22 cellular contexts compared by ENCODE assay signal in genomic region chr1:175498002-175498401, GRCh38.
DNase-seq lines count a peak whose midpoint lies in the region; FAIRE-seq and TF ChIP-seq lines count a peak whose summit lies in the region.
"Had no signal": no experiment of that assay in that cellular context is flagged by ENCODE, and none has a peak within 500 bp of the region (broad histone marks: within the 10 kb centered on the region; RNA-seq: fewer than 3 reads in every experiment).

No MANE protein-coding gene starts in this region.

- no peak overlapping the region for H3K4me3 ChIP-seq in breast epithelium
- H3K4me3 ChIP-seq in adipocyte (ENCODE audit: low read length) = no peak overlapping the region
- H3K4me3 ChIP-seq in fibroblast of pulmonary artery (replicated peaks; ENCODE audit: low read depth, low read length) = no peak overlapping the region
- H3K4me3 ChIP-seq in right atrium auricular region = no peak overlapping the region
- H3K4me3 ChIP-seq: BLaER1, left ventricle myocardium inferior, mucosa of descending colon, sigmoid colon, SJCRH30, upper lobe of right lung had no signal

- peak overlapping the region; percentile 40 for H3K27ac Mint-ChIP-seq in MCF 10A (ENCODE audit: low read depth, unreplicated experiment)
- H3K27ac Mint-ChIP-seq: activated naive CD4-positive, alpha-beta T cell treated with anti-CD3 and anti-CD28 coated beads, Interleukin-2, amount 50 U/mL, for 72 hours; activated T-helper 17 cell treated with anti-CD3 and anti-CD28 coated beads, Interleukin-2, amount 50 U/mL, for 72 hours; nephron progenitor cell; T-helper 17 cell had no signal

- no peaks in the 10 kb centered on the region for H3K27me3 ChIP-seq in breast epithelium
- H3K27me3 ChIP-seq in adipocyte (replicated peaks; ENCODE audit: control insufficient read depth, insufficient read depth, low read length) = peaks cover 41% of the 10 kb centered on the region
- H3K27me3 ChIP-seq in right atrium auricular region = no peaks in the 10 kb centered on the region
- H3K27me3 ChIP-seq: BLaER1 had no signal

- H3K27ac ChIP-seq in breast epithelium (no peak overlapping the region), right atrium auricular region (no peak overlapping the region)
- H3K27ac ChIP-seq: BLaER1, left ventricle myocardium inferior, sigmoid colon, SJCRH30, upper lobe of right lung had no signal

- no peak overlapping the region for H3K4me3 Mint-ChIP-seq in MCF 10A (ENCODE audit: unreplicated experiment)
- H3K4me3 Mint-ChIP-seq: activated T-helper 17 cell treated with anti-CD3 and anti-CD28 coated beads, Interleukin-2, amount 50 U/mL, for 72 hours; nephron progenitor cell; T-helper 17 cell had no signal

- FAIRE-seq in urothelium cell line (lab: Jason Lieb, UNC) = no peak
- FAIRE-seq: A204.1, colon had no signal

- H3K9ac ChIP-seq in adipocyte (ENCODE audit: low read length) = no peak overlapping the region
- H3K9ac ChIP-seq: BLaER1 had no signal

- H3K4me1 ChIP-seq in breast epithelium = no peaks in the 10 kb centered on the region
- peaks cover 8% of the 10 kb centered on the region for H3K4me1 ChIP-seq in adipocyte (ENCODE audit: control insufficient read depth, insufficient read depth, low read length)
- H3K4me1 ChIP-seq in right atrium auricular region = no peaks in the 10 kb centered on the region
- H3K4me1 ChIP-seq: left ventricle myocardium inferior, sigmoid colon, SJCRH30, upper lobe of right lung had no signal

- no peaks in the 10 kb centered on the region for H3K36me3 ChIP-seq in breast epithelium
- no peaks in the 10 kb centered on the region for H3K36me3 ChIP-seq in adipocyte (ENCODE audit: control insufficient read depth, insufficient read depth, low read length, severe bottlenecking)
- H3K36me3 ChIP-seq in right atrium auricular region = no peaks in the 10 kb centered on the region
- H3K36me3 ChIP-seq: BLaER1, left ventricle myocardium inferior, sigmoid colon, SJCRH30, upper lobe of right lung had no signal

- no TSS peak for BruUV-seq in MCF 10A (replicated peaks; lab: Mats Ljungman, UMichigan)

- no peaks in the 10 kb centered on the region for H3K9me3 Mint-ChIP-seq in MCF 10A (ENCODE audit: unreplicated experiment)
- H3K9me3 Mint-ChIP-seq: activated naive CD4-positive, alpha-beta T cell treated with anti-CD3 and anti-CD28 coated beads, Interleukin-2, amount 50 U/mL, for 72 hours; activated T-helper 17 cell treated with anti-CD3 and anti-CD28 coated beads, Interleukin-2, amount 50 U/mL, for 72 hours; nephron progenitor cell had no signal

- no peak for TF ChIP-seq CTCF in MCF 10A (IDR thresholded peaks at IDR 0.05; ENCODE audit: unreplicated experiment)
- TF ChIP-seq CTCF in breast epithelium (IDR thresholded peaks at IDR 0.05) = no peak
- no peak for TF ChIP-seq CTCF in fibroblast of pulmonary artery (IDR thresholded peaks at IDR 0.05; ENCODE audit: low read length, missing control alignments)
- TF ChIP-seq CTCF in right atrium auricular region (IDR thresholded peaks at IDR 0.05) = no peak

- peaks cover 16% of the 10 kb centered on the region for H3K4me1 Mint-ChIP-seq in MCF 10A (ENCODE audit: insufficient read depth, unreplicated experiment)
- H3K4me1 Mint-ChIP-seq: activated T-helper 17 cell treated with anti-CD3 and anti-CD28 coated beads, Interleukin-2, amount 50 U/mL, for 72 hours had no signal

- DNase-seq in MCF 10A (ENCODE audit: unreplicated experiment) (peak; percentile 81), breast epithelium (ENCODE audit: low spot score in 2 of 2) (no peak), adipocyte (ENCODE audit: low read depth) (peak; percentile 22), fibroblast of pulmonary artery (ENCODE audit: low read depth) (peak; percentile 62), urothelium cell line (ENCODE audit: low spot score) (peak; percentile 37), nucleus accumbens (lab: John Stamatoyannopoulos, UW) (no peak), right atrium auricular region (ENCODE audit: low spot score) (no peak), DMS79 (lab: John Stamatoyannopoulos, UW) (no peak)
- DNase-seq: activated CD4-positive, alpha-beta T cell treated with anti-CD3 and anti-CD28 coated beads, Interleukin-2, amount 50 U/mL, for 4 hours; activated CD8-positive, alpha-beta memory T cell treated with anti-CD3 and anti-CD28 coated beads, Interleukin-2, amount 50 U/mL, for 4 hours; left ventricle myocardium inferior; mucosa of descending colon; nephron progenitor cell; sigmoid colon; SJCRH30; T-helper 17 cell; upper lobe of right lung had no signal

- POLR2A ChIA-PET in MCF 10A (lab: Yijun Ruan, JAX) = interaction anchor here (0.7 to 1.8 kb wide), 5 partner anchors 13 to 396 kb away, joined by 3 to 4 read pairs (median 3); no protein-coding TSS in a partner anchor

- H3K9me3 ChIP-seq in breast epithelium (no peaks in the 10 kb centered on the region), adipocyte (ENCODE audit: control insufficient read depth, low read length) (no peaks in the 10 kb centered on the region), right atrium auricular region (no peaks in the 10 kb centered on the region)
- H3K9me3 ChIP-seq: BLaER1, left ventricle myocardium inferior, mucosa of descending colon, sigmoid colon, SJCRH30, upper lobe of right lung had no signal

- CTCF ChIA-PET in MCF 10A (lab: Yijun Ruan, JAX) = interaction anchor here (0.7 to 5.4 kb wide), 8 partner anchors 14 to 124 kb away, joined by 3 to 25 read pairs (median 4); no protein-coding TSS in a partner anchor

- peaks cover 64% of the 10 kb centered on the region for H3K27me3 Mint-ChIP-seq in MCF 10A (ENCODE audit: insufficient read depth, unreplicated experiment)

- no peak for TF ChIP-seq POLR2A in breast epithelium (IDR thresholded peaks at IDR 0.05)

- intact Hi-C loops in MCF 10A (cut with micrococcal nuclease) (no loop called here), breast epithelium (cut with DNase I; ENCODE audit: low total_unique reads) (no loop called here)

- H3K36me3 Mint-ChIP-seq in MCF 10A (ENCODE audit: insufficient read depth, unreplicated experiment) = no peaks in the 10 kb centered on the region
- H3K36me3 Mint-ChIP-seq: activated naive CD4-positive, alpha-beta T cell treated with anti-CD3 and anti-CD28 coated beads, Interleukin-2, amount 50 U/mL, for 72 hours had no signal

Comparison
In these comparisons a context has a peak if more than half of its experiments do, and no peak if none do; other contexts are left out.
1. DNase-seq: peak in MCF 10A (single experiment), adipocyte (single experiment), fibroblast of pulmonary artery (single experiment) and urothelium cell line (single experiment); none in breast epithelium (0 of 2), nucleus accumbens (0 of 56), right atrium auricular region (single experiment) and DMS79 (single experiment).